ENCODE assay signal across 8 cellular contexts in the genomic region with DNA sequence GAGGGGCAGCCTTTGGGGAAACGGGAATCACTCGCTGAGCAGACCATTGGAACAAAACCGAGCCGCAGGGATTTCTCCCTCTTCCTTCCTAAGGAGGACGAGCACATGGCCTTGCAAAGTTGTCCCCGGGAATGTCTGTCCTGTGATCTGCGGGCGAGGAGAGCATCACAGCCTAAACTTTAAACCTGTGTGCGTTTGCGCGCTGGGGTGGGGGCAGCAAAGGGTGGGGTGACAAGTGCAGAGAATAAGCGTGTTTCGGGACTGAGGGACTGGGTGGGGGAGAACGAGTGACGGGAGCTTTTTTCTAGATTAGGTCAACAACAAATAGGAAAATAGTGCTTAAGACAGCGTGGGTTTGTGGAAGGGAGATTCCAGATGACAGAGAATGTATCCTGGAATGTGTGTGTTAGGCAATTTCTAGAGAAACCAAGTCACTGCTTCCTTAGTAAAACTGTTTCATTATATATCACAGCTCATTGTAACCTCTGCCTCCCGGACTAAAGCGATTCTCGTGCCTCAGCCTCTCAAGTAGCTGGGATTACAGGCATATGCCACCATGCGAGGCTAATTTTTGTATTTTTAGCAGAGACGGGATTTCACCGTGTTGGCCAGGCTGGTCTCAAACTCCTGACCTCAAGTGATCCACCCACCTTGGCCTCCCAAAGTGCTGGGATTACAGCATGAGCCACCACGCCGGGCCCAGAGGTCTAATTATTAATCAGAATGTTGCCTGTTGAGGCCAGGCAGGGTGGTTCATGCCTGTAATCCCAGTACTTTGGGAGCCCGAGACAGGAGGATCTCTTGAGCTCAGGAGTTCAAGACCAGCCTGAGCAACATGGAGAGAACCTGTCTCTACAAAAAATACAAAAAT. TPM values are rescaled to one million over a fixed set of nuclear protein-coding genes. Genes with fewer than 3 reads are reported as not detected.
DNase-seq lines count a peak whose midpoint lies in the region; ATAC-seq, FAIRE-seq and TF ChIP-seq lines count a peak whose summit lies in the region.
"Not testable (repeated sequence)": the region's sequence is repeated elsewhere in the genome, so short reads cannot be mapped to it uniquely, and the experiment has no call there.

A gene (minus strand): TSS at position 169 of the 871 bp plus-strand sequence. CDS start 271 bp downstream, outside the sequence.

- not testable (repeated sequence) for H3K9me1 ChIP-seq in keratinocyte (ENCODE audit: control insufficient read depth, extremely low read depth, insufficient read depth, low read length)

- not testable (repeated sequence) for H3K9me3 ChIP-seq in BLaER1 treated with 17β-estradiol and CSF1 and Interleukin-3, amounts not matched to agents 10 nM and 100 nM (replicated peaks in 1 of 11); keratinocyte (ENCODE audit: control insufficient read depth, low read depth, low read length)

- H3K27me3 ChIP-seq in BLaER1 treated with 17β-estradiol and CSF1 and Interleukin-3, amounts not matched to agents 10 nM and 100 nM, result peaks cover 44 to 72% (median 66%) of the 10 kb centered on the region in 11 experiments
- not testable (repeated sequence) for H3K27me3 ChIP-seq in keratinocyte (ENCODE audit: control insufficient read depth, extremely low read depth, insufficient read depth, low read length)

- POLR2A ChIA-PET in activated naive CD8-positive, alpha-beta T cell treated with anti-CD3 and anti-CD28 coated beads, Interleukin-2, amount 10 ng/mL, durations not matched to agents 7 days and 5 days (lab: Charles Lee), result interaction anchor here (1.0 kb wide), 1 partner anchor 23 kb away, joined by 3 read pairs; no protein-coding TSS in a partner anchor

- peak within 1 kb of the TSS; percentile 46 to 67 (median 52) for H3K4me3 ChIP-seq in BLaER1 treated with 17β-estradiol and CSF1 and Interleukin-3, amounts not matched to agents 10 nM and 100 nM
- peak within 1 kb of the TSS; percentile 52 for H3K4me3 ChIP-seq in HFF-Myc (replicated peaks; ENCODE audit: low read depth, low read length)
- H3K4me3 ChIP-seq in keratinocyte (ENCODE audit: control insufficient read depth in 2 of 3, extremely low read depth in 1 of 3, insufficient read depth in 2 of 3, low read depth in 1 of 3, low read length in 3 of 3), result peak within 1 kb of the TSS; percentile 20 to 73 (median 73)

- H3K9me3 Mint-ChIP-seq in activated naive CD8-positive, alpha-beta T cell treated with anti-CD3 and anti-CD28 coated beads, Interleukin-2, amount 10 ng/mL, durations not matched to agents 7 days and 5 days; endothelial cell (ENCODE audit: unreplicated experiment); stimulated activated naive CD8-positive, alpha-beta T cell treated with anti-CD3 and anti-CD28 coated beads, Interleukin-15, amount 100 ng/mL, for 72 hours: not testable (repeated sequence)

- peaks cover 0 to 19% (median 0%) of the 10 kb centered on the region in 11 experiments; a peak in 7 of 22 replicates for H4K20me1 ChIP-seq in BLaER1 treated with 17β-estradiol and CSF1 and Interleukin-3, amounts not matched to agents 10 nM and 100 nM
- not testable (repeated sequence) for H4K20me1 ChIP-seq in keratinocyte (ENCODE audit: control insufficient read depth, extremely low read depth, insufficient read depth, low read length)

- dilution Hi-C loops in keratinocyte (cut with MboI; ENCODE audit: extremely low pct_ligation_motif_present, low sequenced_read_pairs), result not testable (repeated sequence)

- ATAC-seq in activated naive CD8-positive, alpha-beta T cell treated with anti-CD3 and anti-CD28 coated beads, Interleukin-2, amount 10 ng/mL, durations not matched to agents 7 days and 5 days (ENCODE audit: low read depth); stimulated activated naive CD8-positive, alpha-beta T cell treated with anti-CD3 and anti-CD28 coated beads, Interleukin-15, amount 100 ng/mL, for 72 hours: not testable (repeated sequence)

- H2AFZ ChIP-seq in keratinocyte (ENCODE audit: control insufficient read depth, low read length), result peak within 1 kb of the TSS; percentile 77

- TF ChIP-seq CTCF in HFF-Myc (IDR thresholded peaks at IDR 0.05; ENCODE audit: low read depth, low read length, missing control alignments); endothelial cell (IDR thresholded peaks at IDR 0.05; ENCODE audit: unreplicated experiment); keratinocyte (optimal IDR thresholded peaks at IDR 0.05 in 1 of 3, IDR thresholded peaks at IDR 0.05 in 1 of 3, conservative IDR thresholded peaks at IDR 0.05 in 1 of 3; ENCODE audit: extremely low read depth in 1 of 3, insufficient read depth in 2 of 3, low read length in 3 of 3): not testable (repeated sequence)

- peaks cover 19 to 30% (median 26%) of the 10 kb centered on the region in 10 experiments for H3K4me1 ChIP-seq in BLaER1 treated with 17β-estradiol and CSF1 and Interleukin-3, amounts not matched to agents 10 nM and 100 nM
- peaks cover 31% of the 10 kb centered on the region for H3K4me1 ChIP-seq in keratinocyte (ENCODE audit: control insufficient read depth, extremely low read depth, insufficient read depth, low read length)

- H3K27ac Mint-ChIP-seq in activated naive CD8-positive, alpha-beta T cell treated with anti-CD3 and anti-CD28 coated beads, Interleukin-2, amount 10 ng/mL, durations not matched to agents 7 days and 5 days; endothelial cell (ENCODE audit: unreplicated experiment): not testable (repeated sequence)
- H3K27ac Mint-ChIP-seq in stimulated activated naive CD8-positive, alpha-beta T cell treated with anti-CD3 and anti-CD28 coated beads, Interleukin-15, amount 100 ng/mL, for 72 hours, result peak within 1 kb of the TSS in 1 of 2 donors; percentile 22

- H3K4me1 Mint-ChIP-seq in activated naive CD8-positive, alpha-beta T cell treated with anti-CD3 and anti-CD28 coated beads, Interleukin-2, amount 10 ng/mL, durations not matched to agents 7 days and 5 days, result peaks cover 27% of the 10 kb centered on the region
- H3K4me1 Mint-ChIP-seq in endothelial cell (ENCODE audit: unreplicated experiment), result peaks cover 14% of the 10 kb centered on the region
- peaks cover 43% of the 10 kb centered on the region for H3K4me1 Mint-ChIP-seq in stimulated activated naive CD8-positive, alpha-beta T cell treated with anti-CD3 and anti-CD28 coated beads, Interleukin-15, amount 100 ng/mL, for 72 hours

- DNase-seq in HFF-Myc (ENCODE audit: extremely low read depth, low read depth); SK-MEL-5 (ENCODE audit: low read depth, low spot score); activated naive CD8-positive, alpha-beta T cell treated with anti-CD3 and anti-CD28 coated beads, Interleukin-2, amount 10 ng/mL, durations not matched to agents 7 days and 5 days; endothelial cell (ENCODE audit: low spot score); keratinocyte (ENCODE audit: low read depth, low spot score); occipital lobe (lab: John Stamatoyannopoulos, UW); stimulated activated naive CD8-positive, alpha-beta T cell treated with anti-CD3 and anti-CD28 coated beads, Interleukin-15, amount 100 ng/mL, for 72 hours: not testable (repeated sequence)

- peak within 1 kb of the TSS in 10 of 11 experiments; percentile 4 to 66 (median 36); a peak in 13 of 22 replicates for H3K9ac ChIP-seq in BLaER1 treated with 17β-estradiol and CSF1 and Interleukin-3, amounts not matched to agents 10 nM and 100 nM
- peak within 1 kb of the TSS; percentile 56 for H3K9ac ChIP-seq in keratinocyte (ENCODE audit: control insufficient read depth, extremely low read depth, insufficient read depth, low read length)

- H3K4me3 Mint-ChIP-seq in activated naive CD8-positive, alpha-beta T cell treated with anti-CD3 and anti-CD28 coated beads, Interleukin-2, amount 10 ng/mL, durations not matched to agents 7 days and 5 days, result peak within 1 kb of the TSS; percentile 82
- H3K4me3 Mint-ChIP-seq in endothelial cell (ENCODE audit: unreplicated experiment), result peak within 1 kb of the TSS; percentile 88
- H3K4me3 Mint-ChIP-seq in stimulated activated naive CD8-positive, alpha-beta T cell treated with anti-CD3 and anti-CD28 coated beads, Interleukin-15, amount 100 ng/mL, for 72 hours, result peak within 1 kb of the TSS; percentile 84 to 87

- in situ Hi-C loops in SK-MEL-5 (cut with HindIII; ENCODE audit: low pct_unique_long_range_greater_than_20kb, low sequenced_read_pairs), result not testable (repeated sequence)

- not testable (repeated sequence) for H3K27ac ChIP-seq in BLaER1 treated with 17β-estradiol and CSF1 and Interleukin-3, amounts not matched to agents 10 nM and 100 nM; keratinocyte (ENCODE audit: control insufficient read depth, insufficient read depth, low read length)

- H3K79me2 ChIP-seq in keratinocyte (ENCODE audit: control insufficient read depth, insufficient read depth, low read length), result not testable (repeated sequence)

- peak within 1 kb of the TSS; percentile 77 to 98 (median 87) for H3K4me2 ChIP-seq in BLaER1 treated with 17β-estradiol and CSF1 and Interleukin-3, amounts not matched to agents 10 nM and 100 nM
- H3K4me2 ChIP-seq in keratinocyte (ENCODE audit: control insufficient read depth, extremely low read depth, insufficient read depth, low read depth, low read length), result peak within 1 kb of the TSS; percentile 89

- not testable (repeated sequence) for H3K36me3 ChIP-seq in BLaER1 treated with 17β-estradiol and CSF1 and Interleukin-3, amounts not matched to agents 10 nM and 100 nM; keratinocyte (ENCODE audit: control insufficient read depth in 2 of 2, extremely low read depth in 1 of 2, insufficient read depth in 2 of 2, low read length in 2 of 2)

- H3K36me3 Mint-ChIP-seq in activated naive CD8-positive, alpha-beta T cell treated with anti-CD3 and anti-CD28 coated beads, Interleukin-2, amount 10 ng/mL, durations not matched to agents 7 days and 5 days; endothelial cell (ENCODE audit: low read depth, unreplicated experiment): not testable (repeated sequence)

- not testable (repeated sequence) for FAIRE-seq in keratinocyte (lab: Jason Lieb, UNC)

- peaks cover 56% of the 10 kb centered on the region for H3K27me3 Mint-ChIP-seq in activated naive CD8-positive, alpha-beta T cell treated with anti-CD3 and anti-CD28 coated beads, Interleukin-2, amount 10 ng/mL, durations not matched to agents 7 days and 5 days
- peaks cover 10% of the 10 kb centered on the region for H3K27me3 Mint-ChIP-seq in endothelial cell (ENCODE audit: unreplicated experiment)
- peaks cover 44% of the 10 kb centered on the region for H3K27me3 Mint-ChIP-seq in stimulated activated naive CD8-positive, alpha-beta T cell treated with anti-CD3 and anti-CD28 coated beads, Interleukin-15, amount 100 ng/mL, for 72 hours

RNA-seq across cellular contexts. Expression of the gene that starts here (rescaled TPM):
- total RNA-seq in SK-MEL-5 (2014; rRNA removed; shearing (Covaris generic)), result 55.7 and 68.4 TPM in 2 replicates
- polyA plus RNA-seq in SK-MEL-5 (2015; cell fraction: cytosol; rRNA removed), result 64.3 and 76.0 TPM in 2 replicates
- 41.6 and 46.6 TPM in 2 replicates for polyA plus RNA-seq in SK-MEL-5 (2015; cell fraction: nucleus; rRNA removed)
- total RNA-seq in activated naive CD8-positive, alpha-beta T cell treated with anti-CD3 and anti-CD28 coated beads, Interleukin-2, amount 10 ng/mL, durations not matched to agents 7 days and 5 days, result 1 to 10 TPM; 3.8 to 4.4 TPM
- total RNA-seq in endothelial cell (ENCODE audit: unreplicated experiment), result 6.7 TPM
- polyA plus RNA-seq in keratinocyte, result 4.3 to 6.4 TPM (median 6.1 TPM) in 3 replicates
- polyA plus RNA-seq in keratinocyte (2011; ENCODE audit: low read depth), result 4.6 TPM
- polyA plus RNA-seq in keratinocyte (2011; cell fraction: cytosol; rRNA removed), result 4.4 and 6.8 TPM in 2 replicates
- polyA plus RNA-seq in keratinocyte (2011; cell fraction: nucleus; rRNA removed), result 2.2 and 2.7 TPM in 2 replicates
- 4.2 and 5.8 TPM in 2 replicates for polyA plus RNA-seq in keratinocyte (2012; ENCODE audit: low replicate concordance)
- 2.8 to 5.4 TPM (median 3.2 TPM) in 3 replicates for polyA minus RNA-seq in keratinocyte
- polyA minus RNA-seq in keratinocyte (2011; cell fraction: cytosol; rRNA and poly(A)+ RNA removed), result 6.1 TPM
- 1.3 and 1.6 TPM in 2 replicates for polyA minus RNA-seq in keratinocyte (2011; cell fraction: nucleus; rRNA and poly(A)+ RNA removed)
- total RNA-seq in occipital lobe, result 34.9 TPM
